1 cellular context compared by ENCODE assay signal in the genomic region with DNA sequence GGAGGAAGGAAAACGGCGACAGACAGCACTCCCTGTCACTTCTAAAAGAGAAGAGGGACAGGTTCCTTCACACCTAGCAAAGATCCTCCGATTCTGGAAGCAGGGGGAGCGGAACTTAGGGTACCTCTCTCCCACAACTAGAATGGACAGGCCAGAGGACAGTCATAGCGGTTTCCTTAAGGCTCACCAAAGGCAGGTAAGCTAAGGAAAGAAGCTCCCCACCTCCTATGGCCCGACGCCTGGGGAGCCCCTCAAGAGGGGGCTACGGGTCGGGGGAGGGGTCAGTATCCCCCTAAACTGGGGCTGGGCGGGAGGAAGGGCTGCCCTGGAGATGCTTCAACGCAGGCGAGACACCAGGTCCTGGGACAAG.
TF ChIP-seq lines count a peak whose summit lies in the region.

No MANE protein-coding gene starts in this region.

TF ChIP-seq in K562, 482 proteins besides CTCF, POLR2A, EP300 and RAD21 (continued from another document and continues in another):
- TF ChIP-seq, protein P1, sequence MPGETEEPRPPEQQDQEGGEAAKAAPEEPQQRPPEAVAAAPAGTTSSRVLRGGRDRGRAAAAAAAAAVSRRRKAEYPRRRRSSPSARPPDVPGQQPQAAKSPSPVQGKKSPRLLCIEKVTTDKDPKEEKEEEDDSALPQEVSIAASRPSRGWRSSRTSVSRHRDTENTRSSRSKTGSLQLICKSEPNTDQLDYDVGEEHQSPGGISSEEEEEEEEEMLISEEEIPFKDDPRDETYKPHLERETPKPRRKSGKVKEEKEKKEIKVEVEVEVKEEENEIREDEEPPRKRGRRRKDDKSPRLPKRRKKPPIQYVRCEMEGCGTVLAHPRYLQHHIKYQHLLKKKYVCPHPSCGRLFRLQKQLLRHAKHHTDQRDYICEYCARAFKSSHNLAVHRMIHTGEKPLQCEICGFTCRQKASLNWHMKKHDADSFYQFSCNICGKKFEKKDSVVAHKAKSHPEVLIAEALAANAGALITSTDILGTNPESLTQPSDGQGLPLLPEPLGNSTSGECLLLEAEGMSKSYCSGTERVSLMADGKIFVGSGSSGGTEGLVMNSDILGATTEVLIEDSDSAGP (CRISPR knock-in tag; IDR thresholded peaks at IDR 0.05), result no peak
- TF ChIP-seq EWSR1 (IDR thresholded peaks at IDR 0.05; ENCODE audit: borderline replicate concordance, low read depth, partially characterized antibody), result no peak
- TF ChIP-seq, protein P2, sequence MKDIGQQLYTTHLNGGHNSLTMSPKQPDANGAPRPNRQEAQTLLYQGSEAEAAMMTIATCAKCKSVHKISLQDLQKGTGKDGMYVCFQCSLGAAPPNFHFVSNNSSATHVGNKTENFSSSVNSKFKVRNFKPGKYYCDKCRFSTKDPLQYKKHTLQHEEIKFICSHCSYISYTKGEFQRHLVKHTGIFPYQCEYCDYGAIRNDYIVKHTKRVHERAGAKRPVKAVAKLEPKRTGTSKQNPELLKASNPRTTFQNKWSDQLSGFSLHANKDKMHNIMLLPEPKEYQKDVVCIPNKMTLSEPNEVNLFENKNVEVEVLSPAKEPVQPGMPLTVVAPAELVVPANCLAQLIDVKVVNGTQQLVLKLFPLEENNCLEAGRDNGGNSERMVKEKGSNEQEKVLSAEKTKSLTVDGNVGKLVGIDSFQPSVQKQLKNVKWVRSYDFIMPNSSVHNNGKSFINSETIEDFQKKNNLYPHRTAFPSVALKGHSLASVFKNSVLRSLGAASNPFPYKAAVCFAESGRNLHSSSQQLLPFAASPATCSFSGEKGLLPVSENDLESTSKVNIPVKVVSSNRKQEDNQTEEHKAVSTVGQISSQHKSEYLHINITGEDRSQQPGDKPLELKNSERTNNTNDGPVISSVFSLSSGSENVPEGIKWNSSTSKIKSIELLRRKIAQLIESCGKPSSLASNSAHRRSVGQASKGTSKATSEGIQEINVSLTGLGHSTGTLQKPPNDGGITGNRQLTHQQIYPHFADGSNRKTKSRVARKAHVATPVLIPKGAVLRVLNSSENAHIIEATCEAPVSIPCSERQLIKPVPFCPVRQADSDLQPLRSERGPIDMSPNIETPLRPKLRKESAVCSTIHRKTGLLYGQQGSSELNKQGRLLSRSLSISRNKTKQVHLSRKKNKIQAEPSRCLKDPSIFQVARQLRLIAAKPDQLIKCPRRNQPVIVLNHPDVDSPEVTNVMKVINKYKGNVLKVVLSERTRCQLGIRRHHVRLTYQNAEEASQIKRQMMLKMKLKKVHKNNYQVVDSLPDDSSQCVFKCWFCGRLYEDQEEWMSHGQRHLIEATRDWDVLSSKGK (CRISPR knock-in tag; IDR thresholded peaks at IDR 0.05), result no peak
- TF ChIP-seq, protein P3, sequence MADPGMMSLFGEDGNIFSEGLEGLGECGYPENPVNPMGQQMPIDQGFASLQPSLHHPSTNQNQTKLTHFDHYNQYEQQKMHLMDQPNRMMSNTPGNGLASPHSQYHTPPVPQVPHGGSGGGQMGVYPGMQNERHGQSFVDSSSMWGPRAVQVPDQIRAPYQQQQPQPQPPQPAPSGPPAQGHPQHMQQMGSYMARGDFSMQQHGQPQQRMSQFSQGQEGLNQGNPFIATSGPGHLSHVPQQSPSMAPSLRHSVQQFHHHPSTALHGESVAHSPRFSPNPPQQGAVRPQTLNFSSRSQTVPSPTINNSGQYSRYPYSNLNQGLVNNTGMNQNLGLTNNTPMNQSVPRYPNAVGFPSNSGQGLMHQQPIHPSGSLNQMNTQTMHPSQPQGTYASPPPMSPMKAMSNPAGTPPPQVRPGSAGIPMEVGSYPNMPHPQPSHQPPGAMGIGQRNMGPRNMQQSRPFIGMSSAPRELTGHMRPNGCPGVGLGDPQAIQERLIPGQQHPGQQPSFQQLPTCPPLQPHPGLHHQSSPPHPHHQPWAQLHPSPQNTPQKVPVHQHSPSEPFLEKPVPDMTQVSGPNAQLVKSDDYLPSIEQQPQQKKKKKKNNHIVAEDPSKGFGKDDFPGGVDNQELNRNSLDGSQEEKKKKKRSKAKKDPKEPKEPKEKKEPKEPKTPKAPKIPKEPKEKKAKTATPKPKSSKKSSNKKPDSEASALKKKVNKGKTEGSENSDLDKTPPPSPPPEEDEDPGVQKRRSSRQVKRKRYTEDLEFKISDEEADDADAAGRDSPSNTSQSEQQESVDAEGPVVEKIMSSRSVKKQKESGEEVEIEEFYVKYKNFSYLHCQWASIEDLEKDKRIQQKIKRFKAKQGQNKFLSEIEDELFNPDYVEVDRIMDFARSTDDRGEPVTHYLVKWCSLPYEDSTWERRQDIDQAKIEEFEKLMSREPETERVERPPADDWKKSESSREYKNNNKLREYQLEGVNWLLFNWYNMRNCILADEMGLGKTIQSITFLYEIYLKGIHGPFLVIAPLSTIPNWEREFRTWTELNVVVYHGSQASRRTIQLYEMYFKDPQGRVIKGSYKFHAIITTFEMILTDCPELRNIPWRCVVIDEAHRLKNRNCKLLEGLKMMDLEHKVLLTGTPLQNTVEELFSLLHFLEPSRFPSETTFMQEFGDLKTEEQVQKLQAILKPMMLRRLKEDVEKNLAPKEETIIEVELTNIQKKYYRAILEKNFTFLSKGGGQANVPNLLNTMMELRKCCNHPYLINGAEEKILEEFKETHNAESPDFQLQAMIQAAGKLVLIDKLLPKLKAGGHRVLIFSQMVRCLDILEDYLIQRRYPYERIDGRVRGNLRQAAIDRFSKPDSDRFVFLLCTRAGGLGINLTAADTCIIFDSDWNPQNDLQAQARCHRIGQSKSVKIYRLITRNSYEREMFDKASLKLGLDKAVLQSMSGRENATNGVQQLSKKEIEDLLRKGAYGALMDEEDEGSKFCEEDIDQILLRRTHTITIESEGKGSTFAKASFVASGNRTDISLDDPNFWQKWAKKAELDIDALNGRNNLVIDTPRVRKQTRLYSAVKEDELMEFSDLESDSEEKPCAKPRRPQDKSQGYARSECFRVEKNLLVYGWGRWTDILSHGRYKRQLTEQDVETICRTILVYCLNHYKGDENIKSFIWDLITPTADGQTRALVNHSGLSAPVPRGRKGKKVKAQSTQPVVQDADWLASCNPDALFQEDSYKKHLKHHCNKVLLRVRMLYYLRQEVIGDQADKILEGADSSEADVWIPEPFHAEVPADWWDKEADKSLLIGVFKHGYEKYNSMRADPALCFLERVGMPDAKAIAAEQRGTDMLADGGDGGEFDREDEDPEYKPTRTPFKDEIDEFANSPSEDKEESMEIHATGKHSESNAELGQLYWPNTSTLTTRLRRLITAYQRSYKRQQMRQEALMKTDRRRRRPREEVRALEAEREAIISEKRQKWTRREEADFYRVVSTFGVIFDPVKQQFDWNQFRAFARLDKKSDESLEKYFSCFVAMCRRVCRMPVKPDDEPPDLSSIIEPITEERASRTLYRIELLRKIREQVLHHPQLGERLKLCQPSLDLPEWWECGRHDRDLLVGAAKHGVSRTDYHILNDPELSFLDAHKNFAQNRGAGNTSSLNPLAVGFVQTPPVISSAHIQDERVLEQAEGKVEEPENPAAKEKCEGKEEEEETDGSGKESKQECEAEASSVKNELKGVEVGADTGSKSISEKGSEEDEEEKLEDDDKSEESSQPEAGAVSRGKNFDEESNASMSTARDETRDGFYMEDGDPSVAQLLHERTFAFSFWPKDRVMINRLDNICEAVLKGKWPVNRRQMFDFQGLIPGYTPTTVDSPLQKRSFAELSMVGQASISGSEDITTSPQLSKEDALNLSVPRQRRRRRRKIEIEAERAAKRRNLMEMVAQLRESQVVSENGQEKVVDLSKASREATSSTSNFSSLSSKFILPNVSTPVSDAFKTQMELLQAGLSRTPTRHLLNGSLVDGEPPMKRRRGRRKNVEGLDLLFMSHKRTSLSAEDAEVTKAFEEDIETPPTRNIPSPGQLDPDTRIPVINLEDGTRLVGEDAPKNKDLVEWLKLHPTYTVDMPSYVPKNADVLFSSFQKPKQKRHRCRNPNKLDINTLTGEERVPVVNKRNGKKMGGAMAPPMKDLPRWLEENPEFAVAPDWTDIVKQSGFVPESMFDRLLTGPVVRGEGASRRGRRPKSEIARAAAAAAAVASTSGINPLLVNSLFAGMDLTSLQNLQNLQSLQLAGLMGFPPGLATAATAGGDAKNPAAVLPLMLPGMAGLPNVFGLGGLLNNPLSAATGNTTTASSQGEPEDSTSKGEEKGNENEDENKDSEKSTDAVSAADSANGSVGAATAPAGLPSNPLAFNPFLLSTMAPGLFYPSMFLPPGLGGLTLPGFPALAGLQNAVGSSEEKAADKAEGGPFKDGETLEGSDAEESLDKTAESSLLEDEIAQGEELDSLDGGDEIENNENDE (IDR thresholded peaks at IDR 0.05; ENCODE audit: low read depth, low read length), result no peak
- 0 out of 2 replicates have a peak, but pooled peaks have one; percentile 0 for TF ChIP-seq FOXK1 (CRISPR knock-in tag; IDR thresholded peaks at IDR 0.05; ENCODE audit: borderline replicate concordance)
- TF ChIP-seq, protein P4, sequence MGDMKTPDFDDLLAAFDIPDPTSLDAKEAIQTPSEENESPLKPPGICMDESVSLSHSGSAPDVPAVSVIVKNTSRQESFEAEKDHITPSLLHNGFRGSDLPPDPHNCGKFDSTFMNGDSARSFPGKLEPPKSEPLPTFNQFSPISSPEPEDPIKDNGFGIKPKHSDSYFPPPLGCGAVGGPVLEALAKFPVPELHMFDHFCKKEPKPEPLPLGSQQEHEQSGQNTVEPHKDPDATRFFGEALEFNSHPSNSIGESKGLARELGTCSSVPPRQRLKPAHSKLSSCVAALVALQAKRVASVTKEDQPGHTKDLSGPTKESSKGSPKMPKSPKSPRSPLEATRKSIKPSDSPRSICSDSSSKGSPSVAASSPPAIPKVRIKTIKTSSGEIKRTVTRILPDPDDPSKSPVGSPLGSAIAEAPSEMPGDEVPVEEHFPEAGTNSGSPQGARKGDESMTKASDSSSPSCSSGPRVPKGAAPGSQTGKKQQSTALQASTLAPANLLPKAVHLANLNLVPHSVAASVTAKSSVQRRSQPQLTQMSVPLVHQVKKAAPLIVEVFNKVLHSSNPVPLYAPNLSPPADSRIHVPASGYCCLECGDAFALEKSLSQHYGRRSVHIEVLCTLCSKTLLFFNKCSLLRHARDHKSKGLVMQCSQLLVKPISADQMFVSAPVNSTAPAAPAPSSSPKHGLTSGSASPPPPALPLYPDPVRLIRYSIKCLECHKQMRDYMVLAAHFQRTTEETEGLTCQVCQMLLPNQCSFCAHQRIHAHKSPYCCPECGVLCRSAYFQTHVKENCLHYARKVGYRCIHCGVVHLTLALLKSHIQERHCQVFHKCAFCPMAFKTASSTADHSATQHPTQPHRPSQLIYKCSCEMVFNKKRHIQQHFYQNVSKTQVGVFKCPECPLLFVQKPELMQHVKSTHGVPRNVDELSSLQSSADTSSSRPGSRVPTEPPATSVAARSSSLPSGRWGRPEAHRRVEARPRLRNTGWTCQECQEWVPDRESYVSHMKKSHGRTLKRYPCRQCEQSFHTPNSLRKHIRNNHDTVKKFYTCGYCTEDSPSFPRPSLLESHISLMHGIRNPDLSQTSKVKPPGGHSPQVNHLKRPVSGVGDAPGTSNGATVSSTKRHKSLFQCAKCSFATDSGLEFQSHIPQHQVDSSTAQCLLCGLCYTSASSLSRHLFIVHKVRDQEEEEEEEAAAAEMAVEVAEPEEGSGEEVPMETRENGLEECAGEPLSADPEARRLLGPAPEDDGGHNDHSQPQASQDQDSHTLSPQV (IDR thresholded peaks at IDR 0.05), result no peak
- TF ChIP-seq KAT7 (CRISPR knock-in tag; IDR thresholded peaks at IDR 0.05; ENCODE audit: borderline replicate concordance), result no peak
- TF ChIP-seq, protein P5, sequence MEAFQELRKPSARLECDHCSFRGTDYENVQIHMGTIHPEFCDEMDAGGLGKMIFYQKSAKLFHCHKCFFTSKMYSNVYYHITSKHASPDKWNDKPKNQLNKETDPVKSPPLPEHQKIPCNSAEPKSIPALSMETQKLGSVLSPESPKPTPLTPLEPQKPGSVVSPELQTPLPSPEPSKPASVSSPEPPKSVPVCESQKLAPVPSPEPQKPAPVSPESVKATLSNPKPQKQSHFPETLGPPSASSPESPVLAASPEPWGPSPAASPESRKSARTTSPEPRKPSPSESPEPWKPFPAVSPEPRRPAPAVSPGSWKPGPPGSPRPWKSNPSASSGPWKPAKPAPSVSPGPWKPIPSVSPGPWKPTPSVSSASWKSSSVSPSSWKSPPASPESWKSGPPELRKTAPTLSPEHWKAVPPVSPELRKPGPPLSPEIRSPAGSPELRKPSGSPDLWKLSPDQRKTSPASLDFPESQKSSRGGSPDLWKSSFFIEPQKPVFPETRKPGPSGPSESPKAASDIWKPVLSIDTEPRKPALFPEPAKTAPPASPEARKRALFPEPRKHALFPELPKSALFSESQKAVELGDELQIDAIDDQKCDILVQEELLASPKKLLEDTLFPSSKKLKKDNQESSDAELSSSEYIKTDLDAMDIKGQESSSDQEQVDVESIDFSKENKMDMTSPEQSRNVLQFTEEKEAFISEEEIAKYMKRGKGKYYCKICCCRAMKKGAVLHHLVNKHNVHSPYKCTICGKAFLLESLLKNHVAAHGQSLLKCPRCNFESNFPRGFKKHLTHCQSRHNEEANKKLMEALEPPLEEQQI (IDR thresholded peaks at IDR 0.05), result no peak
